20 cellular contexts compared by ENCODE assay signal in the genomic region with DNA sequence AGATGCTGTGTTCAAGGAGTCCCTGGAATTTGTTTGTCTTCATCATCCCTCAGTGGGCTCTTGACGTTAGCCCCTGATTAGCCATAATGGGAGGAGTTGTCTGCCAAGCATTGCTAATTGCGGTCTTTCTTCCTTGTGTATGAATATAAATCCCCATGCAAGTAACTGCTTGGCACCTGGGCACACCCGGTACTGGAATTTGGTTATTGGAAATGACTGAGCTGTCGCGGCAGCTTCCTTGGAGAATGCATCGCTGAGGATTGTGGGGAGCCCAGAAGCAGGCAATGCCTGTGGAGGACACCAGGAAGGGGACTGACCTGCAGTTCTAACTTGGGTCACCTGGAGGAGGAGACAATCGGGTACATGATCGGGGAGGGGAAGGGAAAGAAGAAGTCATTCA. TPM values are rescaled to one million over a fixed set of nuclear protein-coding genes. Genes with fewer than 3 reads are reported as not detected.
DNase-seq lines count a peak whose midpoint lies in the region; ATAC-seq, FAIRE-seq and TF ChIP-seq lines count a peak whose summit lies in the region.
"Had no signal": no experiment of that assay in that cellular context is flagged by ENCODE, and none has a peak within 500 bp of the region (broad histone marks: within the 10 kb centered on the region; RNA-seq: fewer than 3 reads in every experiment).

No MANE protein-coding gene starts in this region.

- H3K79me1 ChIP-seq in H9 (ENCODE audit: insufficient read depth, low read depth, low read length, poor library complexity, severe bottlenecking) = no peaks in the 10 kb centered on the region

- no peak overlapping the region for H2BK20ac ChIP-seq in H9 (ENCODE audit: low read depth, low read length, poor library complexity, severe bottlenecking)

- no peak overlapping the region for H4K91ac ChIP-seq in H9 (ENCODE audit: insufficient read length, low read depth, low read length)

- no peak overlapping the region for H2BK15ac ChIP-seq in H9 (ENCODE audit: low read depth, low read length)

- TF ChIP-seq CTCF in H9 (conservative IDR thresholded peaks at IDR 0.05) (no peak), esophagus muscularis mucosa (IDR thresholded peaks at IDR 0.05) (no peak), keratinocyte (optimal IDR thresholded peaks at IDR 0.05 in 1 of 3, IDR thresholded peaks at IDR 0.05 in 1 of 3, conservative IDR thresholded peaks at IDR 0.05 in 1 of 3; ENCODE audit: extremely low read depth in 1 of 3, insufficient read depth in 2 of 3, low read length in 3 of 3) (no peak), tibial nerve (IDR thresholded peaks at IDR 0.05) (no peak), mucosa of descending colon (IDR thresholded peaks at IDR 0.05) (no peak)

- no peak overlapping the region for H3K14ac ChIP-seq in H9 (ENCODE audit: insufficient read depth, low read length)

- no peak overlapping the region for H2BK5ac ChIP-seq in H9 (ENCODE audit: insufficient read length, low read length)

- H3K27ac ChIP-seq in H9 (ENCODE audit: insufficient read length, low read depth, low read length) (no peak overlapping the region), esophagus muscularis mucosa (replicated peaks in 1 of 4) (no peak overlapping the region), keratinocyte (ENCODE audit: control insufficient read depth, insufficient read depth, low read length) (no peak overlapping the region), tibial nerve (no peak overlapping the region)
- H3K27ac ChIP-seq: BLaER1 treated with 17β-estradiol and CSF1 and Interleukin-3, amounts not matched to agents 10 nM and 100 nM; GM23248 had no signal

- H3K4me1 ChIP-seq in H9 (ENCODE audit: insufficient read depth, low read length) = no peaks in the 10 kb centered on the region
- peaks cover 4 to 28% (median 22%) of the 10 kb centered on the region in 4 donors for H3K4me1 ChIP-seq in esophagus muscularis mucosa
- peaks cover 4% of the 10 kb centered on the region for H3K4me1 ChIP-seq in keratinocyte (ENCODE audit: control insufficient read depth, extremely low read depth, insufficient read depth, low read length)
- H3K4me1 ChIP-seq in tibial nerve = no peaks in the 10 kb centered on the region
- no peaks in the 10 kb centered on the region for H3K4me1 ChIP-seq in mucosa of descending colon (ENCODE audit: low read depth)

- no peak overlapping the region for H3K4ac ChIP-seq in H9 (ENCODE audit: low read depth, low read length)

- no peak overlapping the region for H4K8ac ChIP-seq in H9 (replicated peaks; ENCODE audit: insufficient read length, low read depth, low read length)

- H3K79me2 ChIP-seq in H9 (ENCODE audit: insufficient read depth, low read length) (no peaks in the 10 kb centered on the region), keratinocyte (ENCODE audit: control insufficient read depth, insufficient read depth, low read length) (no peaks in the 10 kb centered on the region)

- no peaks in the 10 kb centered on the region for H3K4me1 Mint-ChIP-seq in H9
- H3K4me1 Mint-ChIP-seq: B cell, IgD-negative memory B cell had no signal

- TF ChIP-seq POLR2A in esophagus muscularis mucosa (IDR thresholded peaks at IDR 0.05; ENCODE audit: low read depth) (no peak), tibial nerve (IDR thresholded peaks at IDR 0.05) (no peak), H54 (IDR thresholded peaks at IDR 0.05; ENCODE audit: low read depth, low read length) (no peak)

- no peaks in the 10 kb centered on the region for H3K27me3 ChIP-seq in H9 (ENCODE audit: insufficient read depth, low read length)
- H3K27me3 ChIP-seq in esophagus muscularis mucosa = no peaks in the 10 kb centered on the region
- H3K27me3 ChIP-seq in keratinocyte (ENCODE audit: control insufficient read depth, extremely low read depth, insufficient read depth, low read length) = no peaks in the 10 kb centered on the region
- no peaks in the 10 kb centered on the region for H3K27me3 ChIP-seq in tibial nerve
- H3K27me3 ChIP-seq: BLaER1 treated with 17β-estradiol and CSF1 and Interleukin-3, amounts not matched to agents 10 nM and 100 nM had no signal

- H4K5ac ChIP-seq in H9 (ENCODE audit: insufficient read length, low read depth, low read length) = no peak overlapping the region

- H3T11ph ChIP-seq in H9 (ENCODE audit: low read length) = no peak overlapping the region

- peak; percentile 51 for FAIRE-seq in keratinocyte (lab: Jason Lieb, UNC)
- FAIRE-seq in H54 (lab: Jason Lieb, UNC) = no peak
- FAIRE-seq: GM12878, GM19239, HepG2 had no signal

- no peaks in the 10 kb centered on the region for H3K27me3 Mint-ChIP-seq in H9 (ENCODE audit: low read depth)
- H3K27me3 Mint-ChIP-seq: B cell, IgD-negative memory B cell had no signal

- H3K23ac ChIP-seq in H9 (ENCODE audit: insufficient read length, low read depth, low read length) = no peak overlapping the region

- no peak overlapping the region for H3K18ac ChIP-seq in H9 (ENCODE audit: insufficient read length, low read depth, low read length)

- no peak overlapping the region for H3K4me3 Mint-ChIP-seq in H9
- H3K4me3 Mint-ChIP-seq: B cell; CD8-positive, alpha-beta T cell; IgD-negative memory B cell had no signal

- DNase-seq in H9 = peak; percentile 20
- DNase-seq in esophagus muscularis mucosa (ENCODE audit: extremely low spot score) = peak; percentile 42
- DNase-seq in keratinocyte (ENCODE audit: low read depth, low spot score) = no peak
- DNase-seq in mesenteric fat pad (ENCODE audit: low spot score) = peak; percentile 59
- no peak for DNase-seq in tibial nerve (ENCODE audit: low spot score in 2 of 2)
- no peak for DNase-seq in mucosa of descending colon
- DNase-seq in H54 (ENCODE audit: insufficient read length, low spot score) = no peak
- DNase-seq: CD8-positive, alpha-beta T cell; DMS 273 treated with DMSO at 0.1 percent for 48 hours; DMS53; DND-41; EL; GM23248; H7 had no signal

- TF ChIP-seq EP300 in esophagus muscularis mucosa (IDR thresholded peaks at IDR 0.05) (no peak), tibial nerve (IDR thresholded peaks at IDR 0.05) (no peak)

- no peak overlapping the region for H2BK12ac ChIP-seq in H9 (ENCODE audit: insufficient read length, low read depth, low read length)

- H3K27ac Mint-ChIP-seq in H9 = peak overlapping the region in 1 of 3 experiments; percentile 85; a peak in 1 of 7 replicates
- H3K27ac Mint-ChIP-seq: B cell; CD8-positive, alpha-beta T cell; IgD-negative memory B cell had no signal

- H3K9me3 ChIP-seq in H9 (ENCODE audit: control insufficient read depth, low read depth, low read length) = no peaks in the 10 kb centered on the region
- no peaks in the 10 kb centered on the region for H3K9me3 ChIP-seq in esophagus muscularis mucosa
- no peaks in the 10 kb centered on the region for H3K9me3 ChIP-seq in keratinocyte (ENCODE audit: control insufficient read depth, low read depth, low read length)
- H3K9me3 ChIP-seq in tibial nerve = no peaks in the 10 kb centered on the region
- no peaks in the 10 kb centered on the region for H3K9me3 ChIP-seq in mucosa of descending colon

- H3K23me2 ChIP-seq in H9 (ENCODE audit: insufficient read length, low read depth, low read length, poor library complexity, severe bottlenecking) = no peaks in the 10 kb centered on the region

- no peak for ATAC-seq in mucosa of descending colon
- ATAC-seq: CD8-positive, alpha-beta T cell; GM12878; HepG2 had no signal

- H4K20me1 ChIP-seq in H9 (ENCODE audit: control insufficient read depth, insufficient read depth, insufficient read length) (peaks cover 3% of the 10 kb centered on the region), keratinocyte (ENCODE audit: control insufficient read depth, extremely low read depth, insufficient read depth, low read length) (no peaks in the 10 kb centered on the region)
- H4K20me1 ChIP-seq: BLaER1 treated with 17β-estradiol and CSF1 and Interleukin-3, amounts not matched to agents 10 nM and 100 nM had no signal

- peaks cover 26 to 43% (median 30%) of the 10 kb centered on the region in 3 experiments; a peak in 6 of 7 replicates for H3K36me3 Mint-ChIP-seq in H9 (ENCODE audit: insufficient read depth in 1 of 3, low read depth in 3 of 3)
- H3K36me3 Mint-ChIP-seq: CD8-positive, alpha-beta T cell; IgD-negative memory B cell had no signal

- H2AFZ ChIP-seq in H9 (ENCODE audit: low read length) = no peak overlapping the region
- peak overlapping the region; percentile 54 for H2AFZ ChIP-seq in keratinocyte (ENCODE audit: control insufficient read depth, low read length)
- H2AFZ ChIP-seq: GM23248 had no signal

- no peak overlapping the region for H3K9ac ChIP-seq in H9 (ENCODE audit: extremely low read depth, insufficient read length, low read length)
- no peak overlapping the region for H3K9ac ChIP-seq in keratinocyte (ENCODE audit: control insufficient read depth, extremely low read depth, insufficient read depth, low read length)
- H3K9ac ChIP-seq: BLaER1 treated with 17β-estradiol and CSF1 and Interleukin-3, amounts not matched to agents 10 nM and 100 nM; GM23248 had no signal

- intact Hi-C loops in esophagus muscularis mucosa (cut with DNase I) = no loop called here
- intact Hi-C loops in mucosa of descending colon (cut with DNase I, micrococcal nuclease) = loop anchor here in 1 of 2 donors (10.0 kb wide), 1 partner anchor 372 kb away; no protein-coding TSS in a partner anchor

- H3K36me3 ChIP-seq in esophagus muscularis mucosa (peaks cover 0 to 49% (median 11%) of the 10 kb centered on the region in 4 donors), keratinocyte (ENCODE audit: control insufficient read depth in 2 of 2, extremely low read depth in 1 of 2, insufficient read depth in 2 of 2, low read length in 2 of 2) (no peaks in the 10 kb centered on the region), tibial nerve (peaks cover 0 to 13% (median 0%) of the 10 kb centered on the region in 3 donors), mucosa of descending colon (ENCODE audit: low read depth) (no peaks in the 10 kb centered on the region)

- H2AK5ac ChIP-seq in H9 (ENCODE audit: insufficient read length, low read length) = no peak overlapping the region

- no peak overlapping the region for H2BK120ac ChIP-seq in H9 (ENCODE audit: low read depth, low read length, poor library complexity, severe bottlenecking)

- peaks cover 0 to 2% of the 10 kb centered on the region in 2 experiments; a peak in 2 of 5 replicates for H3K9me3 Mint-ChIP-seq in H9
- H3K9me3 Mint-ChIP-seq: CD8-positive, alpha-beta T cell; IgD-negative memory B cell had no signal

- no CpG with 5 or more reads among the region's 8 CpGs for WGBS in H9 (ENCODE audit: extremely low coverage, insufficient read length, low lambda C conversion rate)
- WGBS in esophagus muscularis mucosa = 89% methylated on average over 8 of the region's 8 CpGs
- 87 to 94% methylated on average over 8 of the region's 8 CpGs for WGBS in tibial nerve, 2 donors

- H3K4me2 ChIP-seq in H9 (ENCODE audit: insufficient read depth, insufficient read length, low read length) = no peak overlapping the region
- no peak overlapping the region for H3K4me2 ChIP-seq in keratinocyte (ENCODE audit: control insufficient read depth, extremely low read depth, insufficient read depth, low read depth, low read length)
- H3K4me2 ChIP-seq: BLaER1 treated with 17β-estradiol and CSF1 and Interleukin-3, amounts not matched to agents 10 nM and 100 nM had no signal

- no peaks in the 10 kb centered on the region for H3K9me1 ChIP-seq in keratinocyte (ENCODE audit: control insufficient read depth, extremely low read depth, insufficient read depth, low read length)

- H3K56ac ChIP-seq in H9 (ENCODE audit: insufficient read length, low read depth, low read length) = no peak overlapping the region

- dilution Hi-C loops in keratinocyte (cut with MboI; ENCODE audit: extremely low pct_ligation_motif_present, low sequenced_read_pairs) = no loop called here

- H3K4me3 ChIP-seq in esophagus muscularis mucosa = no peak overlapping the region
- no peak overlapping the region for H3K4me3 ChIP-seq in keratinocyte (ENCODE audit: control insufficient read depth in 2 of 3, extremely low read depth in 1 of 3, insufficient read depth in 2 of 3, low read depth in 1 of 3, low read length in 3 of 3)
- H3K4me3 ChIP-seq in tibial nerve = no peak overlapping the region
- no peak overlapping the region for H3K4me3 ChIP-seq in mucosa of descending colon
- H3K4me3 ChIP-seq: BLaER1 treated with 17β-estradiol and CSF1 and Interleukin-3, amounts not matched to agents 10 nM and 100 nM; GM12878; GM23248 had no signal

RNA-seq across cellular contexts. Expression of gene CTSL, which starts 53.3 kb away (rescaled TPM):
- total RNA-seq in H9 (2021) (28.9 and 33.4 TPM in 2 replicates), esophagus muscularis mucosa (100 to 1,000 TPM in 1 of 4 donors, 10 to 100 TPM in 3; 71.4 to 387 (median 94.5) TPM), mesenteric fat pad (729 TPM), tibial nerve (100 to 1,000 TPM in 2 of 4 donors, 10 to 100 TPM in 2; 77.7 to 181 (median 100) TPM), mucosa of descending colon (100 to 1,000 TPM in 1 of 3 donors, 10 to 100 TPM in 2; 60.1 to 139 (median 62.3) TPM)
- polyA plus RNA-seq in keratinocyte = 94.0 to 121 TPM (median 116 TPM) in 3 replicates
- polyA plus RNA-seq in keratinocyte (2011; ENCODE audit: low read depth) = 55.9 TPM
- polyA plus RNA-seq in keratinocyte (2011; cell fraction: cytosol; rRNA removed) = 39.0 and 41.0 TPM in 2 replicates
- 161 and 249 TPM in 2 replicates for polyA plus RNA-seq in keratinocyte (2011; cell fraction: nucleus; rRNA removed)
- 40.9 and 71.2 TPM in 2 replicates for polyA plus RNA-seq in keratinocyte (2012; ENCODE audit: low replicate concordance)
- polyA minus RNA-seq in keratinocyte = 14.8 to 28.4 TPM (median 23.2 TPM) in 3 replicates
- polyA minus RNA-seq in keratinocyte (2011; cell fraction: cytosol; rRNA and poly(A)+ RNA removed) = 28.8 TPM
- polyA minus RNA-seq in keratinocyte (2011; cell fraction: nucleus; rRNA and poly(A)+ RNA removed) = 45.5 and 69.0 TPM in 2 replicates

Comparison
In these comparisons a context has a peak if more than half of its experiments do, and no peak if none do; other contexts are left out.
1. DNase-seq: peak in H9 (single experiment), esophagus muscularis mucosa (single experiment) and mesenteric fat pad (single experiment); none in keratinocyte (single experiment), tibial nerve (0 of 2), mucosa of descending colon (0 of 3) and H54 (single experiment).